Comparison of ENCODE assay signal across 12 cellular contexts in genomic region chr11:11960687-11961086, GRCh38. TPM values are rescaled to one million over a fixed set of nuclear protein-coding genes. Genes with fewer than 3 reads are reported as not detected.
DNase-seq lines count a peak whose midpoint lies in the region; ATAC-seq and TF ChIP-seq lines count a peak whose summit lies in the region.
"Had no signal": no experiment of that assay in that cellular context is flagged by ENCODE, and none has a peak within 500 bp of the region (broad histone marks: within the 10 kb centered on the region; RNA-seq: fewer than 3 reads in every experiment).

No MANE protein-coding gene starts in this region.

- H3K27me3 Mint-ChIP-seq in activated naive CD4-positive, alpha-beta T cell treated with anti-CD3 and anti-CD28 coated beads for 36 hours (ENCODE audit: low read depth) = no peaks in the 10 kb centered on the region
- H3K27me3 Mint-ChIP-seq in progenitor cell of endocrine pancreas = no peaks in the 10 kb centered on the region
- H3K27me3 Mint-ChIP-seq in type B pancreatic cell = no peaks in the 10 kb centered on the region

- ATAC-seq in HG03460 (IDR thresholded peaks at IDR 0.05; ENCODE audit: unreplicated experiment) = no peak

- DNase-seq in activated naive CD4-positive, alpha-beta T cell treated with anti-CD3 and anti-CD28 coated beads for 36 hours = peak; percentile 24
- DNase-seq in activated naive CD4-positive, alpha-beta T cell treated with anti-CD3 and anti-CD28 coated beads, Interleukin-2, amount 50 U/mL, for 16 hours = no peak
- DNase-seq in M059J (ENCODE audit: low read depth) = peak; percentile 56
- DNase-seq in central memory CD4-positive, alpha-beta T cell = peak; percentile 50
- no peak for DNase-seq in progenitor cell of endocrine pancreas (ENCODE audit: low spot score, unreplicated experiment)
- no peak for DNase-seq in type B pancreatic cell (ENCODE audit: extremely low spot score, unreplicated experiment)
- DNase-seq in stimulated activated CD4-positive, alpha-beta T cell treated with anti-CD3 and anti-CD28 coated beads, Interleukin-15, amount 100 ng/mL, for 24 hours = no peak
- DNase-seq: activated CD4-positive, alpha-beta T cell treated with anti-CD3 and anti-CD28 coated beads, Interleukin-2, amount 50 U/mL, for 48 hours; DMS79 treated with DMSO at 0.1 percent for 48 hours; stimulated activated CD4-positive, alpha-beta T cell treated with anti-CD3 and anti-CD28 coated beads, Interleukin-4, amount 100 ng/mL, for 1 hour had no signal

- no peaks in the 10 kb centered on the region for H3K9me3 Mint-ChIP-seq in activated naive CD4-positive, alpha-beta T cell treated with anti-CD3 and anti-CD28 coated beads for 36 hours
- no peaks in the 10 kb centered on the region for H3K9me3 Mint-ChIP-seq in progenitor cell of endocrine pancreas (ENCODE audit: low read depth)
- H3K9me3 Mint-ChIP-seq in type B pancreatic cell = no peaks in the 10 kb centered on the region

- peak overlapping the region; percentile 59 for H3K27ac Mint-ChIP-seq in activated naive CD4-positive, alpha-beta T cell treated with anti-CD3 and anti-CD28 coated beads for 36 hours
- peak overlapping the region; percentile 9 for H3K27ac Mint-ChIP-seq in progenitor cell of endocrine pancreas
- no peak overlapping the region for H3K27ac Mint-ChIP-seq in type B pancreatic cell

- TF ChIP-seq CTCF in progenitor cell of endocrine pancreas (IDR thresholded peaks at IDR 0.05; ENCODE audit: unreplicated experiment) (no peak), type B pancreatic cell (conservative IDR thresholded peaks at IDR 0.05) (no peak)

- peaks cover 12% of the 10 kb centered on the region for H3K36me3 Mint-ChIP-seq in activated naive CD4-positive, alpha-beta T cell treated with anti-CD3 and anti-CD28 coated beads for 36 hours (ENCODE audit: low read depth)
- peaks cover 19% of the 10 kb centered on the region for H3K36me3 Mint-ChIP-seq in progenitor cell of endocrine pancreas (ENCODE audit: insufficient read depth)
- peaks cover 19% of the 10 kb centered on the region for H3K36me3 Mint-ChIP-seq in type B pancreatic cell

- CTCF ChIA-PET in activated naive CD4-positive, alpha-beta T cell treated with anti-CD3 and anti-CD28 coated beads for 36 hours (lab: Charles Lee) = interaction anchor here (1.1 to 1.2 kb wide), 2 partner anchors 13 to 161 kb away, joined by 3 to 5 read pairs; no protein-coding TSS in a partner anchor

- H3K4me1 Mint-ChIP-seq in activated naive CD4-positive, alpha-beta T cell treated with anti-CD3 and anti-CD28 coated beads for 36 hours (ENCODE audit: low read depth) = peaks cover 24% of the 10 kb centered on the region
- H3K4me1 Mint-ChIP-seq in progenitor cell of endocrine pancreas (ENCODE audit: low read depth) = peaks cover 1% of the 10 kb centered on the region
- peaks cover 13% of the 10 kb centered on the region for H3K4me1 Mint-ChIP-seq in type B pancreatic cell (ENCODE audit: unreplicated experiment)

- no peak overlapping the region for H3K4me3 Mint-ChIP-seq in activated naive CD4-positive, alpha-beta T cell treated with anti-CD3 and anti-CD28 coated beads for 36 hours
- H3K4me3 Mint-ChIP-seq in progenitor cell of endocrine pancreas (ENCODE audit: low read depth) (no peak overlapping the region), type B pancreatic cell (no peak overlapping the region)

- intact Hi-C loops in activated naive CD4-positive, alpha-beta T cell treated with anti-CD3 and anti-CD28 coated beads for 36 hours (cut with micrococcal nuclease) = no loop called here

RNA-seq across cellular contexts. Expression of gene DKK3, which starts 47.7 kb away (rescaled TPM):
- total RNA-seq in activated naive CD4-positive, alpha-beta T cell treated with anti-CD3 and anti-CD28 coated beads for 36 hours = not detected
- 967 and 1,045 TPM in 2 replicates for total RNA-seq in M059J (2014; rRNA removed; shearing (Covaris generic))
- total RNA-seq in progenitor cell of endocrine pancreas (66.3 and 75.2 TPM in 2 replicates), type B pancreatic cell (ENCODE audit: low replicate concordance) (9.9 and 36.3 TPM in 2 replicates)
- total RNA-seq: T-helper 1 cell treated with Interleukin-12 subunit alpha and Interleukin-12 subunit beta and Interleukin-4 antibody, amounts not matched to agents 30 ng/mL and 1 ng/mL, for 36 hours had no signal

Comparison
In these comparisons a context has a peak if more than half of its experiments do, and no peak if none do; other contexts are left out.
1. DNase-seq: peak in activated naive CD4-positive, alpha-beta T cell treated with anti-CD3 and anti-CD28 coated beads for 36 hours (single experiment), M059J (single experiment) and central memory CD4-positive, alpha-beta T cell (single experiment); none in activated naive CD4-positive, alpha-beta T cell treated with anti-CD3 and anti-CD28 coated beads, Interleukin-2, amount 50 U/mL, for 16 hours (single experiment), progenitor cell of endocrine pancreas (single experiment), type B pancreatic cell (single experiment) and stimulated activated CD4-positive, alpha-beta T cell treated with anti-CD3 and anti-CD28 coated beads, Interleukin-15, amount 100 ng/mL, for 24 hours (single experiment).
2. RNA of gene DKK3, which starts 47.7 kb away (total RNA-seq): 967 to 1,045 TPM in M059J, 66.3 to 75.2 TPM in progenitor cell of endocrine pancreas and 9.9 to 36.3 TPM in type B pancreatic cell; not detected in activated naive CD4-positive, alpha-beta T cell treated with anti-CD3 and anti-CD28 coated beads for 36 hours; every median in the first group is over 10 times any median in the second.